In the genomic region with DNA sequence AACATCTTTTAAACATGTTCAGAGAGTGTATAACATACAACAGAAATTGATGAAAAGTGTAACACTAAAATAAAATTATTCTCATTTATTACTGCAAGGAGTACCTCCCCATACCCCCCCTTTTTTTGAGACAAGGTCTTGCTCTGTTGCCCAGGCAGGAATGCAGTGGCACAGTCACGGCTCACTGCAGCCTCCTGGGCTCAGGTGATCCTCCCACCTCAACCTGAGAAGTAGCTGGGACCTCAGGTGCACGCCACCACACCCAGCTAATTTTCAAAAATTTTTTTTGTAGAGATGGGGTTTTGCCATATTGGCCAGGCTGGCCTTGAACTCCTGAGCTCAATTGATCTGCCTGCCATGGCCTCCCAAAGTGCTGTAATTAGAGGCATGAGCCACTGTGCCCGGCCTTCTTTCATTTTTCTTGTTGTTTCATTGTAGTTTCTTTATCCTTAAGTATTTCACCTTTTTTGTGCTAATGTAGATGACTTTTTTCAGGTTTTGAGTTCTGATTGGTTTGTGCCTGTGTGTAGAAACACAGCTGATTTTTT, we compare ENCODE assay signal across 15 cellular contexts. TPM values are rescaled to one million over a fixed set of nuclear protein-coding genes. Genes with fewer than 3 reads are reported as not detected.
A peak's percentile ranks its signal among the peaks of the same experiment; 100 is the strongest.
DNase-seq lines count a peak whose midpoint lies in the region; ATAC-seq lines count a peak whose summit lies in the region.
"Had no signal": no experiment of that assay in that cellular context is flagged by ENCODE, and none has a peak within 500 bp of the region (broad histone marks: within the 10 kb centered on the region; RNA-seq: fewer than 3 reads in every experiment).

No MANE protein-coding gene starts in this region.

- no peak for ATAC-seq in stimulated activated naive CD8-positive, alpha-beta T cell treated with anti-CD3 and anti-CD28 coated beads, Interleukin-15, Interleukin-2, amounts not matched to agents 100 U/mL and 50 U/mL, for 24 hours
- no peak for ATAC-seq in central memory CD8-positive, alpha-beta T cell (replicated peaks; ENCODE audit: extremely low read depth, poor library complexity, severe bottlenecking)
- no peak for ATAC-seq in naive thymus-derived CD8-positive, alpha-beta T cell
- ATAC-seq: activated naive CD4-positive, alpha-beta T cell treated with anti-CD3 and anti-CD28 coated beads, Interleukin-2, amount 50 U/mL, for 72 hours had no signal

- H3K4me1 Mint-ChIP-seq in stimulated activated naive CD8-positive, alpha-beta T cell treated with anti-CD3 and anti-CD28 coated beads, Interleukin-15, Interleukin-2, amounts not matched to agents 100 ng/mL and 50 ng/mL, for 24 hours (ENCODE audit: low read depth), result peaks cover 67% of the 10 kb centered on the region
- peaks cover 64% of the 10 kb centered on the region for H3K4me1 Mint-ChIP-seq in central memory CD8-positive, alpha-beta T cell
- peaks cover 38 to 92% (median 83%) of the 10 kb centered on the region in 4 donors for H3K4me1 Mint-ChIP-seq in naive thymus-derived CD8-positive, alpha-beta T cell

- H3K27ac Mint-ChIP-seq in stimulated activated naive CD8-positive, alpha-beta T cell treated with anti-CD3 and anti-CD28 coated beads, Interleukin-15, Interleukin-2, amounts not matched to agents 100 ng/mL and 50 ng/mL, for 24 hours, result peak overlapping the region; percentile 55
- peak overlapping the region; percentile 93 for H3K27ac Mint-ChIP-seq in central memory CD8-positive, alpha-beta T cell (ENCODE audit: low read depth)
- H3K27ac Mint-ChIP-seq in naive thymus-derived CD8-positive, alpha-beta T cell, result peak overlapping the region; percentile 38 to 96 (median 64)
- H3K27ac Mint-ChIP-seq: activated B cell treated with CpG ODN at 0.5 μM for 24 hours had no signal

- H3K9me3 Mint-ChIP-seq in stimulated activated naive CD8-positive, alpha-beta T cell treated with anti-CD3 and anti-CD28 coated beads, Interleukin-15, Interleukin-2, amounts not matched to agents 100 ng/mL and 50 ng/mL, for 24 hours, result no peaks in the 10 kb centered on the region
- H3K9me3 Mint-ChIP-seq in central memory CD8-positive, alpha-beta T cell, result no peaks in the 10 kb centered on the region
- no peaks in the 10 kb centered on the region for H3K9me3 Mint-ChIP-seq in naive thymus-derived CD8-positive, alpha-beta T cell
- H3K9me3 Mint-ChIP-seq: activated B cell treated with CpG ODN at 0.5 μM for 24 hours; activated naive CD4-positive, alpha-beta T cell treated with anti-CD3 and anti-CD28 coated beads, Interleukin-2, amount 50 U/mL, for 72 hours had no signal

- H3K27me3 Mint-ChIP-seq in stimulated activated naive CD8-positive, alpha-beta T cell treated with anti-CD3 and anti-CD28 coated beads, Interleukin-15, Interleukin-2, amounts not matched to agents 100 ng/mL and 50 ng/mL, for 24 hours, result no peaks in the 10 kb centered on the region
- no peaks in the 10 kb centered on the region for H3K27me3 Mint-ChIP-seq in central memory CD8-positive, alpha-beta T cell
- H3K27me3 Mint-ChIP-seq in naive thymus-derived CD8-positive, alpha-beta T cell, result no peaks in the 10 kb centered on the region
- H3K27me3 Mint-ChIP-seq: activated B cell treated with CpG ODN at 0.5 μM for 24 hours had no signal

- peaks cover 22% of the 10 kb centered on the region for H3K36me3 Mint-ChIP-seq in stimulated activated naive CD8-positive, alpha-beta T cell treated with anti-CD3 and anti-CD28 coated beads, Interleukin-15, Interleukin-2, amounts not matched to agents 100 ng/mL and 50 ng/mL, for 24 hours (ENCODE audit: low read depth)
- peaks cover 14% of the 10 kb centered on the region for H3K36me3 Mint-ChIP-seq in central memory CD8-positive, alpha-beta T cell (ENCODE audit: insufficient read depth)
- peaks cover 0 to 19% (median 0%) of the 10 kb centered on the region in 3 donors for H3K36me3 Mint-ChIP-seq in naive thymus-derived CD8-positive, alpha-beta T cell

- no peak overlapping the region for H3K4me3 Mint-ChIP-seq in stimulated activated naive CD8-positive, alpha-beta T cell treated with anti-CD3 and anti-CD28 coated beads, Interleukin-15, Interleukin-2, amounts not matched to agents 100 ng/mL and 50 ng/mL, for 24 hours
- no peak overlapping the region for H3K4me3 Mint-ChIP-seq in central memory CD8-positive, alpha-beta T cell
- H3K4me3 Mint-ChIP-seq in naive thymus-derived CD8-positive, alpha-beta T cell, result peak overlapping the region in 1 of 10 donors; percentile 18
- H3K4me3 Mint-ChIP-seq: activated B cell treated with CpG ODN at 0.5 μM for 24 hours had no signal

- POLR2A ChIA-PET in naive thymus-derived CD8-positive, alpha-beta T cell (lab: Charles Lee), result interaction anchor here (0.6 kb wide), 1 partner anchor 11 kb away, joined by 4 read pairs; no protein-coding TSS in a partner anchor

- no peak for DNase-seq in stimulated activated naive CD8-positive, alpha-beta T cell treated with anti-CD3 and anti-CD28 coated beads, Interleukin-15, Interleukin-2, amounts not matched to agents 100 U/mL and 50 U/mL, for 24 hours
- DNase-seq in central memory CD8-positive, alpha-beta T cell (ENCODE audit: low spot score in 2 of 2), result no peak
- no peak for DNase-seq in naive thymus-derived CD8-positive, alpha-beta T cell
- DNase-seq in EL (no peak), T-helper 1 cell (no peak)
- DNase-seq in stimulated activated naive CD4-positive, alpha-beta T cell treated with Interleukin-2 at 50 U/mL for 16 hours (lab: John Stamatoyannopoulos, UW), result no peak
- DNase-seq: activated B cell treated with CpG ODN at 0.5 μM for 24 hours; activated CD8-positive, alpha-beta memory T cell treated with anti-CD3 and anti-CD28 coated beads, Interleukin-2, amount 50 U/mL, for 48 hours; central memory CD4-positive, alpha-beta T cell; effector CD8-positive, alpha-beta T cell; NCI-H187; RPMI8226; transverse colon had no signal

RNA-seq across cellular contexts. Expression of a gene that starts 28.3 kb away (rescaled TPM):
- total RNA-seq in naive thymus-derived CD8-positive, alpha-beta T cell, result 100 to 1,000 TPM; 101 to 107 TPM
- polyA plus RNA-seq in naive thymus-derived CD8-positive, alpha-beta T cell, result 10 to 100 TPM; 14.5 to 35.1 (median 20.2) TPM
